Comparison of ENCODE assay signal across 7 cellular contexts in genomic region chr10:96339956-96340904, GRCh38. TPM values are rescaled to one million over a fixed set of nuclear protein-coding genes. Genes with fewer than 3 reads are reported as not detected.
DNase-seq lines count a peak whose midpoint lies in the region; ATAC-seq, FAIRE-seq and TF ChIP-seq lines count a peak whose summit lies in the region.

No MANE protein-coding gene starts in this region.

- in situ Hi-C loops in transverse colon (cut with MboI; ENCODE audit: low pct_ligation_motif_present in 1 of 4, low pct_unique_long_range_greater_than_20kb in 1 of 4, low sequenced_read_pairs in 3 of 4) = no loop called here

- H3K27ac ChIP-seq in OCI-LY1 (ENCODE audit: low read depth, low read length, poor library complexity, severe bottlenecking) = no peak overlapping the region
- no peak overlapping the region for H3K27ac ChIP-seq in transverse colon

- H3K4me3 Mint-ChIP-seq in nephron progenitor cell = no peak overlapping the region

- peaks cover 5% of the 10 kb centered on the region for H3K36me3 Mint-ChIP-seq in nephron progenitor cell (ENCODE audit: low read depth)

- FAIRE-seq in GM12891 (lab: Jason Lieb, UNC) = peak; percentile 76

- H3K4me2 ChIP-seq in OCI-LY1 (ENCODE audit: low read length) = no peak overlapping the region

- peak; percentile 69 for ATAC-seq in esophagus mucosa

- H3K27me3 Mint-ChIP-seq in nephron progenitor cell (ENCODE audit: low read depth, poor library complexity) = no peaks in the 10 kb centered on the region

- no peaks in the 10 kb centered on the region for H3F3A ChIP-seq in OCI-LY1 (ENCODE audit: insufficient read depth, low read length)

- no peaks in the 10 kb centered on the region for H3K9me2 ChIP-seq in OCI-LY1 (ENCODE audit: low read depth, low read length)

- H3K9ac ChIP-seq in OCI-LY1 (ENCODE audit: low read length) = no peak overlapping the region

- H3K9me3 Mint-ChIP-seq in nephron progenitor cell = peaks cover 6% of the 10 kb centered on the region

- intact Hi-C loops in transverse colon (cut with DNase I; ENCODE audit: low total_unique reads) = no loop called here

- H3K4me1 Mint-ChIP-seq in nephron progenitor cell = no peaks in the 10 kb centered on the region

- H3K4me3 ChIP-seq in OCI-LY1 (ENCODE audit: low read depth, low read length, poor library complexity, severe bottlenecking) (no peak overlapping the region), transverse colon (no peak overlapping the region)

- TF ChIP-seq CTCF in OCI-LY1 (IDR thresholded peaks at IDR 0.05; ENCODE audit: low read length) (peak; percentile 65), nephron progenitor cell (IDR thresholded peaks at IDR 0.05) (peak; percentile 80), transverse colon (IDR thresholded peaks at IDR 0.05) (peak in 4 of 5 experiments; percentile 52 to 65 (median 58))

- H3K36me3 ChIP-seq in OCI-LY1 (ENCODE audit: insufficient read depth, low read length) (no peaks in the 10 kb centered on the region; the same call in 1 of the 2 replicates), transverse colon (no peaks in the 10 kb centered on the region)

- WGBS in transverse colon (ENCODE audit: low coverage in 1 of 2), 2 donors = 34 to 48% methylated on average over 3 to 7 of the region's 7 CpGs

- DNase-seq in GM12891 (ENCODE audit: insufficient read length, low spot score) (peak; percentile 14), HS-27A (ENCODE audit: low read depth) (peak; percentile 12), nephron progenitor cell (peak; percentile 73), transverse colon (peak; percentile 69)
- DNase-seq in activated CD8-positive, alpha-beta memory T cell treated with anti-CD3 and anti-CD28 coated beads, Interleukin-2, amount 50 U/mL, for 48 hours = peak; percentile 69

- no peak for TF ChIP-seq EP300 in transverse colon (IDR thresholded peaks at IDR 0.05; ENCODE audit: low read depth)

- H3K9me3 ChIP-seq in OCI-LY1 (ENCODE audit: low read length) (no peaks in the 10 kb centered on the region), transverse colon (no peaks in the 10 kb centered on the region)

- H3K79me2 ChIP-seq in OCI-LY1 (ENCODE audit: insufficient read depth, low read length) = no peaks in the 10 kb centered on the region

- H3K27ac Mint-ChIP-seq in nephron progenitor cell = no peak overlapping the region

- H3K27me3 ChIP-seq in OCI-LY1 (ENCODE audit: insufficient read depth, low read length) = no peaks in the 10 kb centered on the region
- no peaks in the 10 kb centered on the region for H3K27me3 ChIP-seq in transverse colon

- H4K20me1 ChIP-seq in OCI-LY1 (ENCODE audit: insufficient read depth, low read length) = no peaks in the 10 kb centered on the region

- H3K4me1 ChIP-seq in OCI-LY1 (ENCODE audit: insufficient read depth, low read length, severe bottlenecking) = no peaks in the 10 kb centered on the region
- no peaks in the 10 kb centered on the region for H3K4me1 ChIP-seq in transverse colon

- H2AFZ ChIP-seq in OCI-LY1 (ENCODE audit: low read length) = no peak overlapping the region

- no peak for TF ChIP-seq POLR2A in GM12891 (IDR thresholded peaks at IDR 0.05; ENCODE audit: low read depth, low read length)
- TF ChIP-seq POLR2A in transverse colon (IDR thresholded peaks at IDR 0.05) = no peak

TF ChIP-seq in GM12891, 5 proteins besides CTCF, POLR2A, EP300 and RAD21:
- TF ChIP-seq SPI1 (IDR thresholded peaks at IDR 0.05; ENCODE audit: low read depth, low read length) = no peak
- no peak for TF ChIP-seq PAX5 (IDR thresholded peaks at IDR 0.05; ENCODE audit: insufficient read depth, low read length, severe bottlenecking)
- TF ChIP-seq TAF1 (IDR thresholded peaks at IDR 0.05; ENCODE audit: low read depth, low read length) = no peak
- no peak for TF ChIP-seq POU2F2 (IDR thresholded peaks at IDR 0.05; ENCODE audit: low read depth, low read length)
- TF ChIP-seq POLR2AphosphoS5 (IDR thresholded peaks at IDR 0.05; ENCODE audit: low read depth, low read length) = no peak

RNA-seq across cellular contexts. Expression of gene OPALIN, which starts 18.6 kb away (rescaled TPM):
- not detected for polyA plus RNA-seq in GM12891 (2012; ENCODE audit: low read depth, missing spikeins)
- total RNA-seq in esophagus mucosa = not detected
- not detected for total RNA-seq in transverse colon

RNA-seq across cellular contexts. Expression of gene DNTT, which starts 36.0 kb away (rescaled TPM):
- not detected for polyA plus RNA-seq in GM12891 (2012; ENCODE audit: low read depth, missing spikeins)
- not detected for total RNA-seq in esophagus mucosa
- total RNA-seq in transverse colon = not detected

Comparison
In these comparisons a context has a peak if more than half of its experiments do, and no peak if none do; other contexts are left out.
1. DNase-seq: peak in every context shown above with its lines; median percentile 73 in nephron progenitor cell; 69 in activated CD8-positive, alpha-beta memory T cell treated with anti-CD3 and anti-CD28 coated beads, Interleukin-2, amount 50 U/mL, for 48 hours; 69 in transverse colon; 14 in GM12891; 12 in HS-27A.